19 cellular contexts compared by ENCODE assay signal in genomic region chr22:24142831-24143230, GRCh38. TPM values are rescaled to one million over a fixed set of nuclear protein-coding genes. Genes with fewer than 3 reads are reported as not detected.
A peak's percentile ranks its signal among the peaks of the same experiment; 100 is the strongest.
DNase-seq lines count a peak whose midpoint lies in the region; ATAC-seq, FAIRE-seq and TF ChIP-seq lines count a peak whose summit lies in the region.
"Had no signal": no experiment of that assay in that cellular context is flagged by ENCODE, and none has a peak within 500 bp of the region (broad histone marks: within the 10 kb centered on the region; RNA-seq: fewer than 3 reads in every experiment).

No MANE protein-coding gene starts in this region.

- H2BK15ac ChIP-seq in neuronal stem cell (ENCODE audit: low read length), result no peak overlapping the region

- peak overlapping the region; percentile 11 for H3K27ac ChIP-seq in AG04450 (ENCODE audit: low read depth, low read length)
- H3K27ac ChIP-seq in CD8-positive, alpha-beta T cell (ENCODE audit: low read depth, low read length), result no peak overlapping the region
- no peak overlapping the region for H3K27ac ChIP-seq in neuronal stem cell (replicated peaks; ENCODE audit: low read length)

- no peaks in the 10 kb centered on the region for H3K27me3 ChIP-seq in AG04450 (ENCODE audit: control insufficient read depth, insufficient read depth, low read length)
- no peaks in the 10 kb centered on the region for H3K27me3 ChIP-seq in CD8-positive, alpha-beta T cell (ENCODE audit: insufficient read depth, low read length)
- no peaks in the 10 kb centered on the region for H3K27me3 ChIP-seq in bronchial epithelial cell (ENCODE audit: control insufficient read depth, insufficient read depth, low read length)
- H3K27me3 ChIP-seq in neuronal stem cell (ENCODE audit: control insufficient read depth in 3 of 3, insufficient read depth in 3 of 3, low read depth in 1 of 3, low read length in 3 of 3), result no peaks in the 10 kb centered on the region
- H3K27me3 ChIP-seq: tibial nerve had no signal

- no peak overlapping the region for H2AFZ ChIP-seq in neuronal stem cell (ENCODE audit: low read length)

- H3K4me1 Mint-ChIP-seq in CD8-positive, alpha-beta T cell (ENCODE audit: low read depth), result peaks cover 85% of the 10 kb centered on the region

- ATAC-seq in CD8-positive, alpha-beta T cell, result no peak
- no peak for ATAC-seq in HG03354 (IDR thresholded peaks at IDR 0.05; ENCODE audit: poor library complexity, severe bottlenecking, unreplicated experiment)
- ATAC-seq: activated T-cell treated with anti-CD3 and anti-CD28 coated beads, Interleukin-2, amount 50 U/mL, for 4 hours had no signal

- H2BK12ac ChIP-seq in neuronal stem cell (ENCODE audit: low read length), result no peak overlapping the region

- no peak overlapping the region for H3K14ac ChIP-seq in neuronal stem cell (ENCODE audit: low read length)

- H2AK5ac ChIP-seq in neuronal stem cell (ENCODE audit: low read depth, low read length), result no peak overlapping the region

- H3K18ac ChIP-seq in neuronal stem cell (ENCODE audit: low read length), result no peak overlapping the region

- TF ChIP-seq CTCF in AG04450 (IDR thresholded peaks at IDR 0.05; ENCODE audit: low read depth, low read length) (no peak), bronchial epithelial cell (IDR thresholded peaks at IDR 0.05; ENCODE audit: insufficient read depth, low read length, severe bottlenecking) (no peak)
- TF ChIP-seq CTCF in CD8-positive, alpha-beta T cell (IDR thresholded peaks at IDR 0.05), result no peak

- WGBS in neuronal stem cell (ENCODE audit: extremely low coverage in 2 of 2, insufficient read length in 2 of 2, insufficient replicate concordance in 1 of 2), 2 donors, result no CpG with 5 or more reads among the region's 3 CpGs

- H3K23ac ChIP-seq in neuronal stem cell (ENCODE audit: low read depth, low read length, poor library complexity), result no peak overlapping the region

- H4K91ac ChIP-seq in neuronal stem cell (ENCODE audit: low read depth, low read length, poor library complexity), result no peak overlapping the region

- no peak overlapping the region for H2BK120ac ChIP-seq in neuronal stem cell (ENCODE audit: low read depth, low read length)

- H3K4me3 ChIP-seq in AG04450 (ENCODE audit: low read depth, low read length) (no peak overlapping the region), bronchial epithelial cell (ENCODE audit: low read depth, low read length) (no peak overlapping the region), neuronal stem cell (ENCODE audit: low read length in 2 of 2) (no peak overlapping the region)
- no peak overlapping the region for H3K4me3 ChIP-seq in CD8-positive, alpha-beta T cell (ENCODE audit: low read depth, low read length)
- H3K4me3 ChIP-seq: tibial nerve had no signal

- H3K9me3 ChIP-seq in AG04450 (ENCODE audit: control insufficient read depth, insufficient read depth, low read length) (no peaks in the 10 kb centered on the region), neuronal stem cell (replicated peaks in 1 of 2; ENCODE audit: control insufficient read depth in 2 of 2, insufficient read depth in 1 of 2, low read depth in 1 of 2, low read length in 2 of 2) (no peaks in the 10 kb centered on the region)
- no peaks in the 10 kb centered on the region for H3K9me3 ChIP-seq in CD8-positive, alpha-beta T cell (ENCODE audit: low read length)
- H3K9me3 ChIP-seq: tibial nerve had no signal

- CTCF ChIA-PET in AG04450 (lab: Charles Lee), result no interaction called here
- CTCF ChIA-PET in CD8-positive, alpha-beta T cell (lab: Charles Lee), result interaction anchor here (1.6 to 16.3 kb wide), 3 partner anchors 9 to 30 kb away, joined by 8 to 242 read pairs (median 65); no protein-coding TSS in a partner anchor

- intact Hi-C loops in CD8-positive, alpha-beta T cell (cut with DNase I, micrococcal nuclease), result no loop called here

- POLR2A ChIA-PET in AG04450 (lab: Yijun Ruan, JAX), result no interaction called here
- POLR2A ChIA-PET in CD8-positive, alpha-beta T cell (lab: Charles Lee), result interaction anchor here (12.9 kb wide), 1 partner anchor 14 kb away, joined by 189 read pairs; no protein-coding TSS in a partner anchor

- H3K4me1 ChIP-seq in CD8-positive, alpha-beta T cell (ENCODE audit: insufficient read depth, low read length), result peaks cover 88% of the 10 kb centered on the region
- H3K4me1 ChIP-seq in neuronal stem cell (ENCODE audit: control insufficient read depth in 2 of 2, insufficient read depth in 1 of 2, low read depth in 1 of 2, low read length in 2 of 2), result peaks cover 8 to 21% of the 10 kb centered on the region in 2 donors

- no peak overlapping the region for H3K4me2 ChIP-seq in neuronal stem cell (ENCODE audit: insufficient read depth, low read length, poor library complexity, severe bottlenecking)

- H3K27me3 Mint-ChIP-seq in CD8-positive, alpha-beta T cell (ENCODE audit: low read depth), result no peaks in the 10 kb centered on the region
- H3K27me3 Mint-ChIP-seq: IgD-negative memory B cell, memory B cell had no signal

- DNase-seq in AG04450 (ENCODE audit: low read depth, low spot score) (no peak), bronchial epithelial cell (ENCODE audit: low read depth) (no peak), neuronal stem cell (ENCODE audit: low spot score) (no peak), retina (no peak), KG1 (lab: John Stamatoyannopoulos, UW) (no peak), DMS53 (lab: John Stamatoyannopoulos, UW) (no peak)
- no peak for DNase-seq in CD8-positive, alpha-beta T cell
- DNase-seq: activated CD4-positive, alpha-beta T cell treated with anti-CD3 and anti-CD28 coated beads, Interleukin-2, amount 50 U/mL, for 1 hour; activated T-cell treated with anti-CD3 and anti-CD28 coated beads, Interleukin-2, amount 50 U/mL, for 4 hours; GOT3; hippocampal formation; NCI-H2029; NCI-H446 treated with DMSO at 0.1 percent for 48 hours; RPMI8226 had no signal

- H4K8ac ChIP-seq in neuronal stem cell (ENCODE audit: low read depth, low read length), result no peak overlapping the region

- no peaks in the 10 kb centered on the region for H3K9me3 Mint-ChIP-seq in CD8-positive, alpha-beta T cell
- H3K9me3 Mint-ChIP-seq: activated T-cell treated with anti-CD3 and anti-CD28 coated beads, Interleukin-2, amount 50 U/mL, for 4 hours; IgD-negative memory B cell; memory B cell had no signal

- H3K36me3 ChIP-seq in CD8-positive, alpha-beta T cell (ENCODE audit: insufficient read depth, low read length), result no peaks in the 10 kb centered on the region
- peaks cover 1% of the 10 kb centered on the region for H3K36me3 ChIP-seq in bronchial epithelial cell (ENCODE audit: control insufficient read depth, insufficient read depth, low read length)
- H3K36me3 ChIP-seq in neuronal stem cell (replicated peaks in 1 of 2; ENCODE audit: control insufficient read depth in 2 of 2, insufficient read depth in 2 of 2, low read length in 2 of 2), result peaks cover 9 to 28% of the 10 kb centered on the region in 2 donors

- H3K4ac ChIP-seq in neuronal stem cell (ENCODE audit: low read length), result no peak overlapping the region

- H3K79me1 ChIP-seq in neuronal stem cell (ENCODE audit: low read depth, low read length), result peaks cover 2% of the 10 kb centered on the region

- no peak overlapping the region for H3K9ac ChIP-seq in neuronal stem cell (ENCODE audit: low read depth, low read length, poor library complexity)

- FAIRE-seq in bronchial epithelial cell (lab: Jason Lieb, UNC), result peak; percentile 7

- H2BK5ac ChIP-seq in neuronal stem cell (ENCODE audit: low read length), result peak overlapping the region; percentile 4

- H3K36me3 Mint-ChIP-seq in CD8-positive, alpha-beta T cell, result peaks cover 16% of the 10 kb centered on the region

- H3K27ac Mint-ChIP-seq in CD8-positive, alpha-beta T cell, result peak overlapping the region; percentile 82
- H3K27ac Mint-ChIP-seq: memory B cell had no signal

- no peak overlapping the region for H3K4me3 Mint-ChIP-seq in CD8-positive, alpha-beta T cell
- H3K4me3 Mint-ChIP-seq: activated T-cell treated with anti-CD3 and anti-CD28 coated beads, Interleukin-2, amount 50 U/mL, for 4 hours; memory B cell had no signal

RNA-seq across cellular contexts. Expression of gene SUSD2, which starts 38.5 kb away (rescaled TPM):
- polyA plus RNA-seq in AG04450 (2011; rRNA removed), result 0.63 and 1.1 TPM in 2 replicates
- 0.09 and 0.32 TPM in 2 replicates for polyA minus RNA-seq in AG04450 (2011; rRNA and poly(A)+ RNA removed)
- 1 to 10 TPM; 1.2 TPM for total RNA-seq in CD8-positive, alpha-beta T cell
- total RNA-seq in bronchial epithelial cell, result under 0.01 and 0.13 TPM in 2 replicates
- polyA plus RNA-seq in neuronal stem cell (2013, experiment 1 of 2), result 0.25 TPM
- 0.18 TPM for polyA plus RNA-seq in neuronal stem cell (2013, experiment 2 of 2)
- total RNA-seq: G401 had no signal
- polyA plus RNA-seq: IgD-negative memory B cell had no signal
